1 cellular context compared by ENCODE assay signal in the genomic region with DNA sequence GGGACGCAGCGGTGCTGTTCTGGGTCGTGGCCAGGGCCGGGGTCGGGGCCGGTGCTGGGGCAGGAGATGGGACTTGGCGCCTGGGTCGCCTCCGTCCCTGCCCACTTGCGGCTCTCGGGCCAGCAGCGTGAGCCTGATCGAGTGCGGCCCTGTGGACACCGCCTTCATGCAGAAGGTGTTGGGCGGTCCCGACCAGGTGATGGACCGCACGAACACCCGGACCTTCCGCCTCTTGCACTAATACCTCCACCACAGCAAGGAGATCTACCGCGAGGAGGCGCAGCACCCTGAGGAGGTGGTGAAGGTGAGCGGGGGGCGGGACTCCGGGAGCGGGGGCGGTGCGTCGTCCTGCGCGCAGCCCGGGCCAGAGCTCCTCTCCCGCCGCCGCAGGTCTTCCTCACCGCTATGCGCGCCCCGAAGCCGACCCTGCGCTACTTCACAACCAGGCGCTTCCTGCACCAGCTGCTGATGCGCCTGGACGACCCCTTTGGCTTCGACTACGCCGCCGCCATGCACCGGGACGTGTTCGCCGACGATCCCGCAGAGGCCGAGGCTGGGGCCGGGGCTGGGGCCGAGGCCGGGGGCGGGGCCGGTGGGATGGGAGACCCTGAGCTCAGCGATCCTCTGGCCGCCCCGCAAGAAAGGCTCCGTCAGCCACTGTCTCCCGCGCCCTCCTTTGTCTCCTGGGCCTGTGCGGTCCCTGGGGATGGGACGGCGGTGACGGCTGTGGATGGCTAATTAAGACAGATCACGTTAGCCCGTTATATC.
TF ChIP-seq lines count a peak whose summit lies in the region.

No MANE protein-coding gene starts in this region.

TF ChIP-seq in IMR-90, 13 proteins besides CTCF, POLR2A, EP300 and RAD21 (continued from another document):
- TF ChIP-seq SMC3 (IDR thresholded peaks at IDR 0.05; ENCODE audit: low read depth, low read length) (no peak), MAZ (IDR thresholded peaks at IDR 0.05; ENCODE audit: borderline replicate concordance, low read depth, low read length) (no peak), RFX5 (IDR thresholded peaks at IDR 0.05; ENCODE audit: low read depth, low read length) (no peak), CEBPB (IDR thresholded peaks at IDR 0.05; ENCODE audit: low read depth, low read length) (no peak), RCOR1 (IDR thresholded peaks at IDR 0.05; ENCODE audit: insufficient replicate concordance, low read length) (no peak), ELK1 (IDR thresholded peaks at IDR 0.05; ENCODE audit: borderline replicate concordance, low read depth, low read length) (no peak), FOS (IDR thresholded peaks at IDR 0.05; ENCODE audit: low read depth, low read length) (no peak), MXI1 (IDR thresholded peaks at IDR 0.05; ENCODE audit: borderline replicate concordance, low read depth, low read length) (no peak), MAFK (IDR thresholded peaks at IDR 0.05; ENCODE audit: low read depth, low read length) (no peak)
